19 cellular contexts compared by ENCODE assay signal in genomic region chr17:38721802-38722201, GRCh38. TPM values are rescaled to one million over a fixed set of nuclear protein-coding genes. Genes with fewer than 3 reads are reported as not detected.
A peak's percentile ranks its signal among the peaks of the same experiment; 100 is the strongest.
DNase-seq lines count a peak whose midpoint lies in the region; ATAC-seq, FAIRE-seq and TF ChIP-seq lines count a peak whose summit lies in the region.
"Had no signal": no experiment of that assay in that cellular context is flagged by ENCODE, and none has a peak within 500 bp of the region (broad histone marks: within the 10 kb centered on the region; RNA-seq: fewer than 3 reads in every experiment).

No MANE protein-coding gene starts in this region.

- H3K36me3 ChIP-seq in HepG2 (replicated peaks in 1 of 2; ENCODE audit: control insufficient read depth in 1 of 2, insufficient read depth in 2 of 2, low read length in 2 of 2) (peaks cover 36 to 58% of the 10 kb centered on the region in 2 experiments), right lobe of liver (peaks cover 0 to 9% (median under 1%) of the 10 kb centered on the region in 4 donors)
- H3K36me3 ChIP-seq in naive thymus-derived CD4-positive, alpha-beta T cell (ENCODE audit: control insufficient read depth in 2 of 3, insufficient read depth in 3 of 3, low read length in 3 of 3), result peaks cover 16 to 83% (median 23%) of the 10 kb centered on the region in 3 experiments

- H3K9me3 ChIP-seq in HepG2 (ENCODE audit: low read length), result no peaks in the 10 kb centered on the region
- H3K9me3 ChIP-seq in right lobe of liver, result no peaks in the 10 kb centered on the region
- H3K9me3 ChIP-seq in CD4-positive, alpha-beta T cell (ENCODE audit: control insufficient read depth, low read length), result no peaks in the 10 kb centered on the region
- no peaks in the 10 kb centered on the region for H3K9me3 ChIP-seq in naive thymus-derived CD4-positive, alpha-beta T cell (ENCODE audit: control insufficient read depth in 2 of 3, low read length in 3 of 3)

- no peaks in the 10 kb centered on the region for H3K79me2 ChIP-seq in HepG2 (ENCODE audit: insufficient read depth, low read length)

- 99% methylated on average over 12 of the region's 16 CpGs for WGBS in HepG2 (ENCODE audit: low lambda C conversion rate)
- WGBS in right lobe of liver (ENCODE audit: insufficient coverage, low coverage, low lambda C conversion rate, missing lambda C conversion rate), result 98% methylated on average over 6 of the region's 16 CpGs

- no peak overlapping the region for H2AFZ ChIP-seq in HepG2 (ENCODE audit: low read length)
- H2AFZ ChIP-seq: GM23338 had no signal

- FAIRE-seq in HepG2 (lab: Jason Lieb, UNC), result no peak
- FAIRE-seq: GM12878, HTR-8/SVneo had no signal

- no peak for TF ChIP-seq CTCF in HepG2 (CRISPR knock-in tag; IDR thresholded peaks at IDR 0.05)
- TF ChIP-seq CTCF in right lobe of liver (IDR thresholded peaks at IDR 0.05), result no peak
- TF ChIP-seq CTCF in CD4-positive, alpha-beta T cell (IDR thresholded peaks at IDR 0.05), result no peak

- BruUV-seq in HepG2 (replicated peaks; lab: Mats Ljungman, UMichigan), result no TSS peak

- DNase-seq in HepG2 (ENCODE audit: low spot score) (no peak), right lobe of liver (no peak), Ammon's horn (ENCODE audit: low spot score) (no peak)
- DNase-seq in CD4-positive, alpha-beta T cell, result no peak
- DNase-seq in naive thymus-derived CD4-positive, alpha-beta T cell, result no peak
- no peak for DNase-seq in stimulated activated naive CD4-positive, alpha-beta T cell treated with Interleukin-2 at 50 U/mL for 16 hours (lab: John Stamatoyannopoulos, UW)
- DNase-seq: 8988T; Calu3; CD8-positive, alpha-beta T cell; DMS79 treated with DMSO at 0.1 percent for 48 hours; H9; KG1 had no signal

- H3K9ac ChIP-seq in HepG2 (ENCODE audit: insufficient read depth, low read depth, low read length), result no peak overlapping the region

- H3K9me3 Mint-ChIP-seq in CD4-positive, alpha-beta T cell, result no peaks in the 10 kb centered on the region
- no peaks in the 10 kb centered on the region for H3K9me3 Mint-ChIP-seq in naive thymus-derived CD4-positive, alpha-beta T cell
- H3K9me3 Mint-ChIP-seq: CD8-positive, alpha-beta T cell; GM23338; H9; IgD-negative memory B cell had no signal

- no peak for TF ChIP-seq RAD21 in HepG2 (CRISPR knock-in tag; IDR thresholded peaks at IDR 0.05)

- H3K4me1 ChIP-seq in HepG2 (ENCODE audit: insufficient read depth, low read length) (peaks cover 37% of the 10 kb centered on the region), right lobe of liver (no peaks in the 10 kb centered on the region)
- H3K4me1 ChIP-seq in naive thymus-derived CD4-positive, alpha-beta T cell (ENCODE audit: control insufficient read depth in 2 of 2, insufficient read depth in 2 of 2, low read length in 2 of 2), result peaks cover 3 to 13% of the 10 kb centered on the region in 2 donors

- no peak for TF ChIP-seq EP300 in HepG2 (IDR thresholded peaks at IDR 0.05; ENCODE audit: low read depth in 2 of 2, low read length in 2 of 2)
- no peak for TF ChIP-seq EP300 in HepG2 (CRISPR knock-in tag; IDR thresholded peaks at IDR 0.05; ENCODE audit: borderline replicate concordance)

- POLR2A ChIA-PET in HepG2 (lab: Yijun Ruan, JAX), result interaction anchor here (1.1 to 5.5 kb wide), 3 partner anchors 9 to 20 kb away, joined by 3 to 38 read pairs (median 13); partner anchors contain the start of gene MLLT6
- POLR2A ChIA-PET in CD4-positive, alpha-beta T cell (lab: Charles Lee), result interaction anchor here (0.8 kb wide), 1 partner anchor 17 kb away, joined by 3 read pairs; the partner anchor contains the start of gene MLLT6
- POLR2A ChIA-PET in naive thymus-derived CD4-positive, alpha-beta T cell (lab: Charles Lee), result interaction anchor here (15.9 kb wide), 1 partner anchor 14 kb away, joined by 317 read pairs; the partner anchor contains the start of gene MLLT6

- intact Hi-C loops in HepG2 (cut with micrococcal nuclease; ENCODE audit: unreplicated experiment) (loop anchor here (5.0 kb wide), 1 partner anchor 375 kb away; no protein-coding TSS in a partner anchor), right lobe of liver (cut with DNase I) (no loop called here)
- intact Hi-C loops in CD4-positive, alpha-beta T cell (cut with DNase I, micrococcal nuclease), result no loop called here
- intact Hi-C loops in naive thymus-derived CD4-positive, alpha-beta T cell (cut with micrococcal nuclease), result no loop called here

- H3K27ac ChIP-seq in HepG2 (ENCODE audit: extremely low read length, insufficient read depth, low read length) (no peak overlapping the region), right lobe of liver (no peak overlapping the region)
- H3K27ac ChIP-seq in CD4-positive, alpha-beta T cell (ENCODE audit: low read depth, low read length), result peak overlapping the region; percentile 29
- peak overlapping the region; percentile 21 for H3K27ac ChIP-seq in naive thymus-derived CD4-positive, alpha-beta T cell (ENCODE audit: low read depth, low read length)
- H3K27ac ChIP-seq: C4-2B had no signal

- CTCF ChIA-PET in HepG2 (lab: Yijun Ruan, JAX; ENCODE audit: low intra/inter-chr PET ratio, low total read pairs), result no interaction called here
- CTCF ChIA-PET in CD4-positive, alpha-beta T cell (lab: Charles Lee), result interaction anchor here (2.4 kb wide), 1 partner anchor 13 kb away, joined by 6 read pairs; no protein-coding TSS in a partner anchor
- CTCF ChIA-PET in naive thymus-derived CD4-positive, alpha-beta T cell (lab: Charles Lee), result interaction anchor here (0.6 to 1.1 kb wide), 2 partner anchors 16 to 46 kb away, joined by 3 read pairs; no protein-coding TSS in a partner anchor

- H3K27ac Mint-ChIP-seq in CD4-positive, alpha-beta T cell, result no peak overlapping the region
- H3K27ac Mint-ChIP-seq in naive thymus-derived CD4-positive, alpha-beta T cell, result peak overlapping the region in 1 of 9 donors; percentile 78
- H3K27ac Mint-ChIP-seq: CD8-positive, alpha-beta T cell; GM23338; H9 had no signal

- no peak overlapping the region for H3K4me2 ChIP-seq in HepG2 (ENCODE audit: low read depth, low read length)
- H3K4me2 ChIP-seq: GM23338 had no signal

- H3K4me3 ChIP-seq in HepG2 (replicated peaks in 1 of 3; ENCODE audit: insufficient read depth in 1 of 3, low read depth in 2 of 3, low read length in 3 of 3) (no peak overlapping the region), right lobe of liver (no peak overlapping the region)
- H3K4me3 ChIP-seq in naive thymus-derived CD4-positive, alpha-beta T cell (ENCODE audit: low read length), result no peak overlapping the region
- H3K4me3 ChIP-seq: GM12878, GM23338 had no signal

- H3K27me3 ChIP-seq in HepG2 (ENCODE audit: control insufficient read depth in 1 of 2, insufficient read depth in 2 of 2, low read length in 2 of 2) (no peaks in the 10 kb centered on the region), right lobe of liver (no peaks in the 10 kb centered on the region)
- H3K27me3 ChIP-seq in CD4-positive, alpha-beta T cell (ENCODE audit: control insufficient read depth, insufficient read depth, low read length), result no peaks in the 10 kb centered on the region
- H3K27me3 ChIP-seq in naive thymus-derived CD4-positive, alpha-beta T cell (ENCODE audit: control insufficient read depth in 2 of 2, insufficient read depth in 2 of 2, low read length in 2 of 2), result no peaks in the 10 kb centered on the region

- TF ChIP-seq POLR2A in HepG2 (IDR thresholded peaks at IDR 0.05; ENCODE audit: insufficient read depth in 1 of 2, low read depth in 2 of 2, low read length in 2 of 2) (no peak), right lobe of liver (IDR thresholded peaks at IDR 0.05) (no peak)

- ATAC-seq in HepG2 (no peak), right lobe of liver (no peak), GM19035 (IDR thresholded peaks at IDR 0.05; ENCODE audit: unreplicated experiment) (no peak)
- ATAC-seq in CD4-positive, alpha-beta T cell (ENCODE audit: poor library complexity), result no peak
- ATAC-seq in naive thymus-derived CD4-positive, alpha-beta T cell, result no peak
- ATAC-seq: CD8-positive, alpha-beta T cell; GM12878; GM23338 had no signal

- H3K4me1 Mint-ChIP-seq in CD4-positive, alpha-beta T cell (ENCODE audit: low read depth), result peaks cover 35% of the 10 kb centered on the region
- H3K4me1 Mint-ChIP-seq in naive thymus-derived CD4-positive, alpha-beta T cell, result peaks cover 15 to 67% (median 37%) of the 10 kb centered on the region in 7 donors

- H3K27me3 Mint-ChIP-seq in CD4-positive, alpha-beta T cell, result no peaks in the 10 kb centered on the region
- no peaks in the 10 kb centered on the region for H3K27me3 Mint-ChIP-seq in naive thymus-derived CD4-positive, alpha-beta T cell
- H3K27me3 Mint-ChIP-seq: B cell, IgD-negative memory B cell had no signal

- H3K36me3 Mint-ChIP-seq in CD4-positive, alpha-beta T cell (ENCODE audit: low read depth), result peaks cover 73% of the 10 kb centered on the region
- peaks cover 0 to 28% (median 18%) of the 10 kb centered on the region in 5 donors for H3K36me3 Mint-ChIP-seq in naive thymus-derived CD4-positive, alpha-beta T cell

- no peak overlapping the region for H3K4me3 Mint-ChIP-seq in CD4-positive, alpha-beta T cell
- H3K4me3 Mint-ChIP-seq in naive thymus-derived CD4-positive, alpha-beta T cell, result no peak overlapping the region
- H3K4me3 Mint-ChIP-seq: B cell; CD8-positive, alpha-beta T cell; GM23338; H9; IgD-negative memory B cell had no signal

- in situ Hi-C loops in HepG2 (cut with HindIII; ENCODE audit: extremely low pct_ligation_motif_present, low pct_unique_long_range_greater_than_20kb), result no loop called here

- no peaks in the 10 kb centered on the region for H4K20me1 ChIP-seq in HepG2 (ENCODE audit: insufficient read depth, low read length)

RNA-seq across cellular contexts. Expression of gene CISD3, which starts 8.3 kb away (rescaled TPM):
- 34.1 and 42.6 TPM in 2 replicates for total RNA-seq in HepG2 (2016; rRNA removed; fragmentation: Illumina TruSeq; extraction: Trizol)
- total RNA-seq in HepG2 (2016; cell fraction: cytosol; rRNA removed; fragmentation: Illumina TruSeq; extraction: Trizol; ENCODE audit: low read depth), result 64.2 and 89.3 TPM in 2 replicates
- 38.9 and 39.2 TPM in 2 replicates for total RNA-seq in HepG2 (2016; cell fraction: insoluble cytoplasmic fraction; rRNA removed; fragmentation: Illumina TruSeq; extraction: Trizol)
- total RNA-seq in HepG2 (2016; cell fraction: membrane; rRNA removed; fragmentation: Illumina TruSeq; extraction: Trizol), result 72.8 and 92.2 TPM in 2 replicates
- total RNA-seq in HepG2 (2016; cell fraction: nucleus; rRNA removed; fragmentation: Illumina TruSeq; extraction: Trizol), result 12.0 and 15.5 TPM in 2 replicates
- 30.0 and 34.9 TPM in 2 replicates for polyA plus RNA-seq in HepG2 (2011; rRNA removed)
- 15.0 and 24.9 TPM in 2 replicates for polyA plus RNA-seq in HepG2 (2011; cell fraction: cytosol; rRNA removed)
- 10.7 and 11.5 TPM in 2 replicates for polyA plus RNA-seq in HepG2 (2011; cell fraction: nucleus; rRNA removed)
- 34.2 TPM in 2 replicates for polyA plus RNA-seq in HepG2 (2012)
- 183 and 249 TPM in 2 replicates for polyA plus RNA-seq in HepG2 (2016; cell fraction: cytosol; fragmentation: Illumina TruSeq; extraction: Trizol; ENCODE audit: low read depth)
- 69.7 and 77.8 TPM in 2 replicates for polyA plus RNA-seq in HepG2 (2016; cell fraction: insoluble cytoplasmic fraction; fragmentation: Illumina TruSeq; extraction: Trizol; ENCODE audit: low read depth)
- polyA plus RNA-seq in HepG2 (2016; cell fraction: membrane; fragmentation: Illumina TruSeq; extraction: Trizol; ENCODE audit: low read depth), result 135 and 168 TPM in 2 replicates
- polyA plus RNA-seq in HepG2 (2016; cell fraction: nucleus; fragmentation: Illumina TruSeq; extraction: Trizol; ENCODE audit: insufficient read depth, low read depth), result 46.2 and 46.8 TPM in 2 replicates
- 16.1 and 27.0 TPM in 2 replicates for polyA minus RNA-seq in HepG2 (2011; rRNA and poly(A)+ RNA removed; ENCODE audit: low replicate concordance)
- polyA minus RNA-seq in HepG2 (2011; cell fraction: cytosol; rRNA and poly(A)+ RNA removed), result 7.2 and 7.7 TPM in 2 replicates
- polyA minus RNA-seq in HepG2 (2011; cell fraction: nucleus; rRNA and poly(A)+ RNA removed), result 7.1 and 8.1 TPM in 2 replicates
- total RNA-seq in right lobe of liver, result 10 to 100 TPM; 34.2 to 88.1 (median 55.1) TPM
- 1 to 10 TPM; 4.7 to 5.7 TPM for total RNA-seq in CD4-positive, alpha-beta T cell
- total RNA-seq in naive thymus-derived CD4-positive, alpha-beta T cell, result 10 to 100 TPM in 3 of 5 experiments, 1 to 10 TPM in 2; 8.0 to 39.6 (median 12.9) TPM
- 10 to 100 TPM; 33.0 to 39.0 TPM for polyA plus RNA-seq in naive thymus-derived CD4-positive, alpha-beta T cell

RNA-seq across cellular contexts. Expression of gene MLLT6, which starts 16.7 kb away (rescaled TPM):
- total RNA-seq in HepG2 (2016; rRNA removed; fragmentation: Illumina TruSeq; extraction: Trizol) (27.6 and 50.7 TPM in 2 replicates), right lobe of liver (10 to 100 TPM; 10.1 to 30.9 (median 25.6) TPM)
- 41.1 and 41.6 TPM in 2 replicates for total RNA-seq in HepG2 (2016; cell fraction: cytosol; rRNA removed; fragmentation: Illumina TruSeq; extraction: Trizol; ENCODE audit: low read depth)
- total RNA-seq in HepG2 (2016; cell fraction: insoluble cytoplasmic fraction; rRNA removed; fragmentation: Illumina TruSeq; extraction: Trizol), result 23.9 and 54.9 TPM in 2 replicates
- 44.6 and 48.3 TPM in 2 replicates for total RNA-seq in HepG2 (2016; cell fraction: membrane; rRNA removed; fragmentation: Illumina TruSeq; extraction: Trizol)
- total RNA-seq in HepG2 (2016; cell fraction: nucleus; rRNA removed; fragmentation: Illumina TruSeq; extraction: Trizol), result 51.1 and 58.3 TPM in 2 replicates
- 69.5 TPM in 2 replicates for polyA plus RNA-seq in HepG2 (2011; rRNA removed)
- polyA plus RNA-seq in HepG2 (2011; cell fraction: cytosol; rRNA removed), result 20.9 and 26.0 TPM in 2 replicates
- 261 and 305 TPM in 2 replicates for polyA plus RNA-seq in HepG2 (2011; cell fraction: nucleus; rRNA removed)
- polyA plus RNA-seq in HepG2 (2012), result 56.0 and 70.4 TPM in 2 replicates
- polyA plus RNA-seq in HepG2 (2016; cell fraction: cytosol; fragmentation: Illumina TruSeq; extraction: Trizol; ENCODE audit: low read depth), result 2.1 and 3.2 TPM in 2 replicates
- 25.3 and 28.2 TPM in 2 replicates for polyA plus RNA-seq in HepG2 (2016; cell fraction: insoluble cytoplasmic fraction; fragmentation: Illumina TruSeq; extraction: Trizol; ENCODE audit: low read depth)
- 10.7 and 10.9 TPM in 2 replicates for polyA plus RNA-seq in HepG2 (2016; cell fraction: membrane; fragmentation: Illumina TruSeq; extraction: Trizol; ENCODE audit: low read depth)
- 142 and 147 TPM in 2 replicates for polyA plus RNA-seq in HepG2 (2016; cell fraction: nucleus; fragmentation: Illumina TruSeq; extraction: Trizol; ENCODE audit: insufficient read depth, low read depth)
- polyA minus RNA-seq in HepG2 (2011; rRNA and poly(A)+ RNA removed; ENCODE audit: low replicate concordance), result 89.8 and 99.9 TPM in 2 replicates
- polyA minus RNA-seq in HepG2 (2011; cell fraction: cytosol; rRNA and poly(A)+ RNA removed), result 29.2 and 32.2 TPM in 2 replicates
- polyA minus RNA-seq in HepG2 (2011; cell fraction: nucleus; rRNA and poly(A)+ RNA removed), result 156 and 194 TPM in 2 replicates
- total RNA-seq in CD4-positive, alpha-beta T cell, result 100 to 1,000 TPM; 321 to 324 TPM
- total RNA-seq in naive thymus-derived CD4-positive, alpha-beta T cell, result 100 to 1,000 TPM; 287 to 533 (median 384) TPM
- 10 to 100 TPM; 10.2 to 11.7 TPM for polyA plus RNA-seq in naive thymus-derived CD4-positive, alpha-beta T cell

RNA-seq across cellular contexts. Expression of gene PCGF2, which starts 26.3 kb away (rescaled TPM):
- total RNA-seq in HepG2 (2016; rRNA removed; fragmentation: Illumina TruSeq; extraction: Trizol), result 11.6 and 11.7 TPM in 2 replicates
- 12.6 and 19.2 TPM in 2 replicates for total RNA-seq in HepG2 (2016; cell fraction: cytosol; rRNA removed; fragmentation: Illumina TruSeq; extraction: Trizol; ENCODE audit: low read depth)
- 8.9 and 11.5 TPM in 2 replicates for total RNA-seq in HepG2 (2016; cell fraction: insoluble cytoplasmic fraction; rRNA removed; fragmentation: Illumina TruSeq; extraction: Trizol)
- 33.3 and 35.3 TPM in 2 replicates for total RNA-seq in HepG2 (2016; cell fraction: membrane; rRNA removed; fragmentation: Illumina TruSeq; extraction: Trizol)
- total RNA-seq in HepG2 (2016; cell fraction: nucleus; rRNA removed; fragmentation: Illumina TruSeq; extraction: Trizol), result 13.3 and 14.9 TPM in 2 replicates
- 29.4 and 30.6 TPM in 2 replicates for polyA plus RNA-seq in HepG2 (2011; rRNA removed)
- polyA plus RNA-seq in HepG2 (2011; cell fraction: cytosol; rRNA removed), result 18.7 and 30.8 TPM in 2 replicates
- 53.9 and 68.1 TPM in 2 replicates for polyA plus RNA-seq in HepG2 (2011; cell fraction: nucleus; rRNA removed)
- polyA plus RNA-seq in HepG2 (2012), result 32.6 and 40.9 TPM in 2 replicates
- polyA plus RNA-seq in HepG2 (2016; cell fraction: cytosol; fragmentation: Illumina TruSeq; extraction: Trizol; ENCODE audit: low read depth), result 194 and 224 TPM in 2 replicates
- 44.1 and 62.1 TPM in 2 replicates for polyA plus RNA-seq in HepG2 (2016; cell fraction: insoluble cytoplasmic fraction; fragmentation: Illumina TruSeq; extraction: Trizol; ENCODE audit: low read depth)
- polyA plus RNA-seq in HepG2 (2016; cell fraction: membrane; fragmentation: Illumina TruSeq; extraction: Trizol; ENCODE audit: low read depth), result 209 and 253 TPM in 2 replicates
- polyA plus RNA-seq in HepG2 (2016; cell fraction: nucleus; fragmentation: Illumina TruSeq; extraction: Trizol; ENCODE audit: insufficient read depth, low read depth), result 85.1 and 95.0 TPM in 2 replicates
- 11.1 and 38.8 TPM in 2 replicates for polyA minus RNA-seq in HepG2 (2011; rRNA and poly(A)+ RNA removed; ENCODE audit: low replicate concordance)
- polyA minus RNA-seq in HepG2 (2011; cell fraction: cytosol; rRNA and poly(A)+ RNA removed), result 30.5 and 32.4 TPM in 2 replicates
- polyA minus RNA-seq in HepG2 (2011; cell fraction: nucleus; rRNA and poly(A)+ RNA removed), result 13.9 and 14.2 TPM in 2 replicates
- total RNA-seq in right lobe of liver, result 1 to 10 TPM; 1.7 to 8.0 (median 3.9) TPM
- not detected for total RNA-seq in CD4-positive, alpha-beta T cell
- total RNA-seq in naive thymus-derived CD4-positive, alpha-beta T cell, result 1 to 10 TPM in 1 of 5 experiments, under 1 TPM in 1, not detected in 3; 0.34 to 2.7 TPM
- polyA plus RNA-seq in naive thymus-derived CD4-positive, alpha-beta T cell, result under 1 TPM in 1 of 2 donors, not detected in 1; 0.09 TPM
- total RNA-seq: B cell; CD8-positive, alpha-beta T cell had no signal
- polyA plus RNA-seq: IgD-negative memory B cell had no signal

RNA-seq across cellular contexts. Expression of gene PSMB3, which starts 30.7 kb away (rescaled TPM):
- total RNA-seq in HepG2 (2016; rRNA removed; fragmentation: Illumina TruSeq; extraction: Trizol), result 517 and 688 TPM in 2 replicates
- 265 and 305 TPM in 2 replicates for total RNA-seq in HepG2 (2016; cell fraction: cytosol; rRNA removed; fragmentation: Illumina TruSeq; extraction: Trizol; ENCODE audit: low read depth)
- 517 and 718 TPM in 2 replicates for total RNA-seq in HepG2 (2016; cell fraction: insoluble cytoplasmic fraction; rRNA removed; fragmentation: Illumina TruSeq; extraction: Trizol)
- 175 and 189 TPM in 2 replicates for total RNA-seq in HepG2 (2016; cell fraction: membrane; rRNA removed; fragmentation: Illumina TruSeq; extraction: Trizol)
- total RNA-seq in HepG2 (2016; cell fraction: nucleus; rRNA removed; fragmentation: Illumina TruSeq; extraction: Trizol), result 146 and 163 TPM in 2 replicates
- 317 and 366 TPM in 2 replicates for polyA plus RNA-seq in HepG2 (2011; rRNA removed)
- polyA plus RNA-seq in HepG2 (2011; cell fraction: cytosol; rRNA removed), result 470 and 640 TPM in 2 replicates
- 121 and 122 TPM in 2 replicates for polyA plus RNA-seq in HepG2 (2011; cell fraction: nucleus; rRNA removed)
- 167 and 213 TPM in 2 replicates for polyA plus RNA-seq in HepG2 (2012)
- polyA plus RNA-seq in HepG2 (2016; cell fraction: cytosol; fragmentation: Illumina TruSeq; extraction: Trizol; ENCODE audit: low read depth), result 206 and 222 TPM in 2 replicates
- 578 and 618 TPM in 2 replicates for polyA plus RNA-seq in HepG2 (2016; cell fraction: insoluble cytoplasmic fraction; fragmentation: Illumina TruSeq; extraction: Trizol; ENCODE audit: low read depth)
- polyA plus RNA-seq in HepG2 (2016; cell fraction: membrane; fragmentation: Illumina TruSeq; extraction: Trizol; ENCODE audit: low read depth), result 134 and 136 TPM in 2 replicates
- polyA plus RNA-seq in HepG2 (2016; cell fraction: nucleus; fragmentation: Illumina TruSeq; extraction: Trizol; ENCODE audit: insufficient read depth, low read depth), result 227 and 228 TPM in 2 replicates
- polyA minus RNA-seq in HepG2 (2011; rRNA and poly(A)+ RNA removed; ENCODE audit: low replicate concordance), result 383 and 657 TPM in 2 replicates
- polyA minus RNA-seq in HepG2 (2011; cell fraction: cytosol; rRNA and poly(A)+ RNA removed), result 84.9 and 103 TPM in 2 replicates
- 32.9 and 35.0 TPM in 2 replicates for polyA minus RNA-seq in HepG2 (2011; cell fraction: nucleus; rRNA and poly(A)+ RNA removed)
- 100 to 1,000 TPM in 5 of 6 experiments, 10 to 100 TPM in 1; 85.2 to 183 (median 120) TPM for total RNA-seq in right lobe of liver
- 10 to 100 TPM; 46.6 to 55.0 TPM for total RNA-seq in CD4-positive, alpha-beta T cell
- 100 to 1,000 TPM in 2 of 5 experiments, 10 to 100 TPM in 3; 60.8 to 287 (median 92.1) TPM for total RNA-seq in naive thymus-derived CD4-positive, alpha-beta T cell
- polyA plus RNA-seq in naive thymus-derived CD4-positive, alpha-beta T cell, result 100 to 1,000 TPM; 382 to 410 TPM

RNA-seq across cellular contexts. Expression of gene EPOP, which starts 47.0 kb away (rescaled TPM):
- 29.0 and 37.8 TPM in 2 replicates for total RNA-seq in HepG2 (2016; rRNA removed; fragmentation: Illumina TruSeq; extraction: Trizol)
- 20.7 and 21.2 TPM in 2 replicates for total RNA-seq in HepG2 (2016; cell fraction: cytosol; rRNA removed; fragmentation: Illumina TruSeq; extraction: Trizol; ENCODE audit: low read depth)
- total RNA-seq in HepG2 (2016; cell fraction: insoluble cytoplasmic fraction; rRNA removed; fragmentation: Illumina TruSeq; extraction: Trizol), result 22.9 and 36.8 TPM in 2 replicates
- total RNA-seq in HepG2 (2016; cell fraction: membrane; rRNA removed; fragmentation: Illumina TruSeq; extraction: Trizol), result 65.8 and 69.1 TPM in 2 replicates
- 17.6 and 17.8 TPM in 2 replicates for total RNA-seq in HepG2 (2016; cell fraction: nucleus; rRNA removed; fragmentation: Illumina TruSeq; extraction: Trizol)
- polyA plus RNA-seq in HepG2 (2011; rRNA removed), result 13.9 and 14.7 TPM in 2 replicates
- polyA plus RNA-seq in HepG2 (2011; cell fraction: cytosol; rRNA removed), result 14.1 and 17.0 TPM in 2 replicates
- 10.9 and 12.1 TPM in 2 replicates for polyA plus RNA-seq in HepG2 (2011; cell fraction: nucleus; rRNA removed)
- 17.9 and 19.9 TPM in 2 replicates for polyA plus RNA-seq in HepG2 (2012)
- 26.4 and 26.9 TPM in 2 replicates for polyA plus RNA-seq in HepG2 (2016; cell fraction: cytosol; fragmentation: Illumina TruSeq; extraction: Trizol; ENCODE audit: low read depth)
- 46.7 and 55.1 TPM in 2 replicates for polyA plus RNA-seq in HepG2 (2016; cell fraction: insoluble cytoplasmic fraction; fragmentation: Illumina TruSeq; extraction: Trizol; ENCODE audit: low read depth)
- polyA plus RNA-seq in HepG2 (2016; cell fraction: membrane; fragmentation: Illumina TruSeq; extraction: Trizol; ENCODE audit: low read depth), result 71.4 and 76.4 TPM in 2 replicates
- 43.8 and 45.7 TPM in 2 replicates for polyA plus RNA-seq in HepG2 (2016; cell fraction: nucleus; fragmentation: Illumina TruSeq; extraction: Trizol; ENCODE audit: insufficient read depth, low read depth)
- polyA minus RNA-seq in HepG2 (2011; rRNA and poly(A)+ RNA removed; ENCODE audit: low replicate concordance), result 4.2 and 17.4 TPM in 2 replicates
- 14.9 and 17.2 TPM in 2 replicates for polyA minus RNA-seq in HepG2 (2011; cell fraction: cytosol; rRNA and poly(A)+ RNA removed)
- 5.9 and 6.3 TPM in 2 replicates for polyA minus RNA-seq in HepG2 (2011; cell fraction: nucleus; rRNA and poly(A)+ RNA removed)
- 1 to 10 TPM; 1.1 to 6.0 (median 3.0) TPM for total RNA-seq in right lobe of liver
- under 1 TPM; 0.16 to 0.34 TPM for total RNA-seq in CD4-positive, alpha-beta T cell
- 10 to 100 TPM in 1 of 5 experiments, under 1 TPM in 4; 0.19 to 13.4 (median 0.34) TPM for total RNA-seq in naive thymus-derived CD4-positive, alpha-beta T cell
- not detected for polyA plus RNA-seq in naive thymus-derived CD4-positive, alpha-beta T cell
- polyA plus RNA-seq: IgD-negative memory B cell had no signal

Comparison
In these comparisons a context has a peak if more than half of its experiments do, and no peak if none do; other contexts are left out.
1. H3K27ac ChIP-seq: peak in CD4-positive, alpha-beta T cell (single experiment) and naive thymus-derived CD4-positive, alpha-beta T cell (single experiment); none in HepG2 (single experiment) and right lobe of liver (0 of 3).